30 cellular contexts compared by ENCODE assay signal in genomic region chr22:36955691-36956090, GRCh38. TPM values are rescaled to one million over a fixed set of nuclear protein-coding genes. Genes with fewer than 3 reads are reported as not detected.
"Had no signal": no experiment of that assay in that cellular context is flagged by ENCODE, and none has a peak within 500 bp of the region (broad histone marks: within the 10 kb centered on the region; RNA-seq: fewer than 3 reads in every experiment).

No MANE protein-coding gene starts in this region.

- H3K27me3 ChIP-seq: body of pancreas, cardiac muscle cell, colonic mucosa had no signal

- H3K27ac ChIP-seq: adrenal gland, body of pancreas, cardiac muscle cell, colonic mucosa, esophagus muscularis mucosa, gastroesophageal sphincter had no signal

- H3K27ac Mint-ChIP-seq: activated CD4-positive, alpha-beta memory T cell treated with anti-CD3 and anti-CD28 coated beads for 36 hours; activated CD4-positive, alpha-beta T cell treated with anti-CD3 and anti-CD28 coated beads for 36 hours; activated CD4-positive, alpha-beta T cell treated with anti-CD3 and anti-CD28 coated beads, Interleukin-2, amount 10 ng/mL, durations not matched to agents 24 days and 14 days; activated CD8-positive, alpha-beta memory T cell treated with anti-CD3 and anti-CD28 coated beads, Interleukin-2, amount 10 ng/mL, durations not matched to agents 7 days and 5 days; activated CD8-positive, alpha-beta T cell treated with anti-CD3 and anti-CD28 coated beads, Interleukin-2, amount 10 ng/mL, durations not matched to agents 7 days and 5 days; activated naive CD4-positive, alpha-beta T cell treated with anti-CD3 and anti-CD28 coated beads for 36 hours; activated naive CD4-positive, alpha-beta T cell treated with anti-CD3 and anti-CD28 coated beads, Interleukin-2, amount 50 U/mL, for 24 hours; activated naive CD8-positive, alpha-beta T cell treated with anti-CD3 and anti-CD28 coated beads for 36 hours; activated naive CD8-positive, alpha-beta T cell treated with anti-CD3 and anti-CD28 coated beads, Interleukin-2, amount 50 U/mL, for 24 hours; activated T-helper 1 cell treated with anti-CD3 and anti-CD28 coated beads, Interleukin-12 subunit alpha, Interleukin-12 subunit beta, Interleukin-2, Interleukin-4 antibody, amounts not matched to agents 30 ng/mL and 10 ng/mL and 1 ng/mL, durations not matched to agents 14 hours and 24 hours and 36 hours; activated T-helper 2 cell treated with anti-CD3 and anti-CD28 coated beads, Interferon-gamma antibody, Interleukin-2, Interleukin-4, amounts not matched to agents 10 μg/mL and 5 μg/mL and 100 μg/mL, durations not matched to agents 14 hours and 24 hours and 36 hours had no signal

- H3K4me3 ChIP-seq: adrenal gland, body of pancreas, cardiac muscle cell, colonic mucosa, esophagus muscularis mucosa, gastroesophageal sphincter had no signal

- H3K4me1 ChIP-seq: adrenal gland, body of pancreas, colonic mucosa, esophagus muscularis mucosa, gastroesophageal sphincter had no signal

- ATAC-seq: activated CD4-positive, alpha-beta T cell treated with anti-CD3 and anti-CD28 coated beads for 36 hours; activated CD8-positive, alpha-beta memory T cell treated with anti-CD3 and anti-CD28 coated beads, Interleukin-2, amount 10 ng/mL, durations not matched to agents 7 days and 5 days; activated CD8-positive, alpha-beta T cell treated with anti-CD3 and anti-CD28 coated beads, Interleukin-2, amount 10 ng/mL, durations not matched to agents 7 days and 5 days; activated naive CD8-positive, alpha-beta T cell treated with anti-CD3 and anti-CD28 coated beads, Interleukin-2, amount 50 U/mL, for 24 hours; body of pancreas; gastroesophageal sphincter had no signal

- H3K36me3 ChIP-seq: adrenal gland, cardiac muscle cell, colonic mucosa, esophagus muscularis mucosa, gastroesophageal sphincter had no signal

- H3K4me3 Mint-ChIP-seq: activated CD4-positive, alpha-beta memory T cell treated with anti-CD3 and anti-CD28 coated beads for 36 hours; activated CD4-positive, alpha-beta T cell treated with anti-CD3 and anti-CD28 coated beads for 36 hours; activated CD4-positive, alpha-beta T cell treated with anti-CD3 and anti-CD28 coated beads, Interleukin-2, amount 10 ng/mL, durations not matched to agents 24 days and 14 days; activated CD8-positive, alpha-beta memory T cell treated with anti-CD3 and anti-CD28 coated beads, Interleukin-2, amount 10 ng/mL, durations not matched to agents 7 days and 5 days; activated CD8-positive, alpha-beta T cell treated with anti-CD3 and anti-CD28 coated beads, Interleukin-2, amount 10 ng/mL, durations not matched to agents 7 days and 5 days; activated naive CD4-positive, alpha-beta T cell treated with anti-CD3 and anti-CD28 coated beads for 36 hours; activated naive CD4-positive, alpha-beta T cell treated with anti-CD3 and anti-CD28 coated beads, Interleukin-2, amount 50 U/mL, for 24 hours; activated naive CD8-positive, alpha-beta T cell treated with anti-CD3 and anti-CD28 coated beads for 36 hours; activated naive CD8-positive, alpha-beta T cell treated with anti-CD3 and anti-CD28 coated beads, Interleukin-2, amount 50 U/mL, for 24 hours; activated T-helper 1 cell treated with anti-CD3 and anti-CD28 coated beads, Interleukin-12 subunit alpha, Interleukin-12 subunit beta, Interleukin-2, Interleukin-4 antibody, amounts not matched to agents 30 ng/mL and 10 ng/mL and 1 ng/mL, durations not matched to agents 14 hours and 24 hours and 36 hours had no signal

- H3K36me3 Mint-ChIP-seq: activated CD4-positive, alpha-beta memory T cell treated with anti-CD3 and anti-CD28 coated beads for 36 hours had no signal

- H3K4me1 Mint-ChIP-seq: activated naive CD8-positive, alpha-beta T cell treated with anti-CD3 and anti-CD28 coated beads for 36 hours had no signal

- H3K9me3 ChIP-seq: adrenal gland, body of pancreas, colonic mucosa had no signal

- DNase-seq: activated CD4-positive, alpha-beta memory T cell treated with anti-CD3 and anti-CD28 coated beads for 36 hours; activated CD4-positive, alpha-beta T cell treated with anti-CD3 and anti-CD28 coated beads for 36 hours; activated CD4-positive, alpha-beta T cell treated with anti-CD3 and anti-CD28 coated beads, Interleukin-2, amount 10 ng/mL, durations not matched to agents 24 days and 14 days; activated CD4-positive, CD25-positive, alpha-beta regulatory T cell; activated CD4-positive, CD25-positive, alpha-beta regulatory T cell treated with anti-CD3 and anti-CD28 coated beads, Interleukin-2, amount 50 U/mL, for 72 hours; activated CD8-positive, alpha-beta memory T cell treated with anti-CD3 and anti-CD28 coated beads, Interleukin-2, amount 10 ng/mL, durations not matched to agents 7 days and 5 days; activated CD8-positive, alpha-beta memory T cell treated with anti-CD3 and anti-CD28 coated beads, Interleukin-2, amount 50 U/mL, for 4 hours; activated CD8-positive, alpha-beta T cell treated with anti-CD3 and anti-CD28 coated beads, Interleukin-2, amount 10 ng/mL, durations not matched to agents 7 days and 5 days; activated effector memory CD4-positive, alpha-beta T cell treated with anti-CD3 and anti-CD28 coated beads, Interleukin-2, amount 50 U/mL, for 16 hours; activated naive CD4-positive, alpha-beta T cell treated with anti-CD3 and anti-CD28 coated beads for 36 hours; activated naive CD8-positive, alpha-beta T cell treated with anti-CD3 and anti-CD28 coated beads for 36 hours; activated naive CD8-positive, alpha-beta T cell treated with anti-CD3 and anti-CD28 coated beads, Interleukin-2, amount 50 U/mL, for 24 hours; activated T-cell treated with anti-CD3 and anti-CD28 coated beads, Interleukin-2, amount 50 U/mL, for 1 hour; activated T-cell treated with anti-CD3 and anti-CD28 coated beads, Interleukin-2, amount 50 U/mL, for 48 hours; amygdala; aorta; body of pancreas; central memory CD4-positive, alpha-beta T cell; cerebellar nuclear complex; colonic mucosa; effector CD8-positive, alpha-beta T cell; foreskin melanocyte; T-helper 2 cell had no signal

RNA-seq across cellular contexts. Expression of gene CSF2RB, which starts 42.3 kb away (rescaled TPM):
- polyA plus RNA-seq: cardiac muscle cell had no signal
